In the genomic region with DNA sequence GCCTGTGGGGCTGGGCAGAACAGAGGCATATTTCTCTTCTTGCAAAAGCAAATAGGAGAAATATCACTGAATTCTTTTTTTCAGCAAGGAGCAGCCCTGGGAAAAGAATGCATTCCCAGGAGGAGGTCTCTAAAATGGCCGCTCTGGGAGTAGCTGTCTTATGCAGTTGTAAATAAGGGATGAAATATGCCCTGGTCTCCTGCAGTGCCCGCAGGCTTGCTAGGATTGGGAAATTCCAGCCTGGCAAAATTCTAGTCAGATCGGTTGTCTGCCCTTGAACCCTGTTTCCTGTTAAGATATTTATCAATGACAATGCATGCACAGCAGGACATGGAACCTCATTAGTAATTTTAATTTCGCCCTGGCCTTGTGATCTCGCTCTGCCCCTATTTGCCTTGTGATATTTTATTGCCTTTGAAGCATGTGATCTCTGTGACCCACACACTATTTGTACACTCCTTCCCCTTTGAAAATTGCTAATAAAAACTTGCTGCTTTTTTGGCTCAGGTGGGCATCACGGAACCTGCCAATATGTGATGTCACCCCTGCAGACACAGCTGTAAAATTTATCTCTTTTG, we compare ENCODE assay signal across 33 cellular contexts.
"Had no signal": no experiment of that assay in that cellular context is flagged by ENCODE, and none has a peak within 500 bp of the region (broad histone marks: within the 10 kb centered on the region; RNA-seq: fewer than 3 reads in every experiment).

No MANE protein-coding gene starts in this region.

- H3K36me3 Mint-ChIP-seq: activated naive CD8-positive, alpha-beta T cell; brain; naive B cell; stimulated activated memory B cell treated with anti-CD40 and anti-IgM and Interleukin-4, amounts not matched to agents 10 μg/mL and 1 μg/mL and 100 μg/mL, for 72 hours; type B pancreatic cell had no signal

- H3K4me3 ChIP-seq: coronary artery, dorsolateral prefrontal cortex, gastroesophageal sphincter, hepatocyte, psoas muscle, sigmoid colon, vagina had no signal

- H3K27ac ChIP-seq: coronary artery, dorsolateral prefrontal cortex, gastroesophageal sphincter, hepatocyte, parathyroid adenoma, psoas muscle, sigmoid colon, vagina had no signal

- H3K4me1 ChIP-seq: gastroesophageal sphincter, parathyroid adenoma, psoas muscle, sigmoid colon, vagina had no signal

- H2AFZ ChIP-seq: hepatocyte, parathyroid adenoma had no signal

- H3K27me3 Mint-ChIP-seq: activated CD4-positive, alpha-beta memory T cell treated with anti-CD3 and anti-CD28 coated beads, Interleukin-2, amount 10 ng/mL, durations not matched to agents 7 days and 5 days; activated CD4-positive, alpha-beta T cell treated with anti-CD3 and anti-CD28 coated beads, Interleukin-2, amount 10 ng/mL, durations not matched to agents 7 days and 5 days; activated naive CD8-positive, alpha-beta T cell; activated T-helper 17 cell treated with anti-CD3 and anti-CD28 coated beads, Interleukin-2, amount 50 U/mL, for 72 hours; brain; naive B cell; stimulated activated memory B cell treated with anti-CD40 and anti-IgM and Interleukin-4, amounts not matched to agents 10 μg/mL and 1 μg/mL and 100 μg/mL, for 72 hours; stimulated activated naive CD8-positive, alpha-beta T cell treated with anti-CD3 and anti-CD28 coated beads, Interleukin-15, amount 100 ng/mL, for 72 hours; type B pancreatic cell had no signal

- H3K4me2 ChIP-seq: hepatocyte had no signal

- DNase-seq: activated CD4-positive, alpha-beta memory T cell treated with anti-CD3 and anti-CD28 coated beads, Interleukin-2, amount 10 ng/mL, durations not matched to agents 7 days and 5 days; activated CD4-positive, alpha-beta T cell treated with anti-CD3 and anti-CD28 coated beads for 1 hour; activated CD4-positive, alpha-beta T cell treated with anti-CD3 and anti-CD28 coated beads, Interleukin-2, amount 10 ng/mL, durations not matched to agents 7 days and 5 days; activated CD8-positive, alpha-beta memory T cell treated with anti-CD3 and anti-CD28 coated beads, Interleukin-2, amount 50 U/mL, for 48 hours; activated T-cell treated with anti-CD3 and anti-CD28 coated beads, Interleukin-2, amount 50 U/mL, for 4 hours; aorta; dorsolateral prefrontal cortex; effector memory CD4-positive, alpha-beta T cell; erythroblast; immature natural killer cell; kidney; left colon; mammary epithelial cell; naive B cell; occipital lobe; psoas muscle; sigmoid colon; small intestine; stimulated activated CD4-positive, alpha-beta T cell treated with anti-CD3 and anti-CD28 coated beads, Interleukin-4, amount 100 ng/mL, for 24 hours; stimulated activated CD8-positive, alpha-beta memory T cell treated with anti-CD3 and anti-CD28 coated beads, Interleukin-4, amount 100 ng/mL, for 48 hours; stimulated activated naive CD8-positive, alpha-beta T cell treated with anti-CD3 and anti-CD28 coated beads, Interleukin-15, amount 100 ng/mL, for 72 hours; substantia nigra had no signal

- H3K27ac Mint-ChIP-seq: activated CD4-positive, alpha-beta memory T cell treated with anti-CD3 and anti-CD28 coated beads, Interleukin-2, amount 10 ng/mL, durations not matched to agents 7 days and 5 days; activated CD4-positive, alpha-beta T cell treated with anti-CD3 and anti-CD28 coated beads, Interleukin-2, amount 10 ng/mL, durations not matched to agents 7 days and 5 days; activated naive CD8-positive, alpha-beta T cell; activated T-helper 17 cell treated with anti-CD3 and anti-CD28 coated beads, Interleukin-2, amount 50 U/mL, for 72 hours; brain; immature natural killer cell; mesothelial cell of epicardium; naive B cell; stimulated activated memory B cell treated with anti-CD40 and anti-IgM and Interleukin-4, amounts not matched to agents 10 μg/mL and 1 μg/mL and 100 μg/mL, for 72 hours; stimulated activated naive CD8-positive, alpha-beta T cell treated with anti-CD3 and anti-CD28 coated beads, Interleukin-15, amount 100 ng/mL, for 72 hours; type B pancreatic cell had no signal

- H3K27me3 ChIP-seq: dorsolateral prefrontal cortex, gastroesophageal sphincter, hepatocyte, sigmoid colon, vagina had no signal

- H3K4me3 Mint-ChIP-seq: activated CD4-positive, alpha-beta memory T cell treated with anti-CD3 and anti-CD28 coated beads, Interleukin-2, amount 10 ng/mL, durations not matched to agents 7 days and 5 days; activated CD4-positive, alpha-beta T cell treated with anti-CD3 and anti-CD28 coated beads, Interleukin-2, amount 10 ng/mL, durations not matched to agents 7 days and 5 days; activated naive CD8-positive, alpha-beta T cell; activated T-cell treated with anti-CD3 and anti-CD28 coated beads, Interleukin-2, amount 50 U/mL, for 4 hours; activated T-helper 17 cell treated with anti-CD3 and anti-CD28 coated beads, Interleukin-2, amount 50 U/mL, for 72 hours; brain; immature natural killer cell; mesothelial cell of epicardium; stimulated activated memory B cell treated with anti-CD40 and anti-IgM and Interleukin-4, amounts not matched to agents 10 μg/mL and 1 μg/mL and 100 μg/mL, for 72 hours; stimulated activated naive CD8-positive, alpha-beta T cell treated with anti-CD3 and anti-CD28 coated beads, Interleukin-15, amount 100 ng/mL, for 72 hours; type B pancreatic cell had no signal

- H3K9me3 ChIP-seq: psoas muscle, vagina had no signal

- H3K36me3 ChIP-seq: gastroesophageal sphincter, sigmoid colon, vagina had no signal

- H3K79me2 ChIP-seq: hepatocyte, parathyroid adenoma had no signal

- H3K4me1 Mint-ChIP-seq: activated CD4-positive, alpha-beta memory T cell treated with anti-CD3 and anti-CD28 coated beads, Interleukin-2, amount 10 ng/mL, durations not matched to agents 7 days and 5 days; activated CD4-positive, alpha-beta T cell treated with anti-CD3 and anti-CD28 coated beads, Interleukin-2, amount 10 ng/mL, durations not matched to agents 7 days and 5 days; activated T-helper 17 cell treated with anti-CD3 and anti-CD28 coated beads, Interleukin-2, amount 50 U/mL, for 72 hours; brain; mesothelial cell of epicardium; naive B cell; stimulated activated memory B cell treated with anti-CD40 and anti-IgM and Interleukin-4, amounts not matched to agents 10 μg/mL and 1 μg/mL and 100 μg/mL, for 72 hours; stimulated activated naive CD8-positive, alpha-beta T cell treated with anti-CD3 and anti-CD28 coated beads, Interleukin-15, amount 100 ng/mL, for 72 hours had no signal

- H3K9ac ChIP-seq: parathyroid adenoma had no signal
